1 cellular context compared by ENCODE assay signal in the genomic region with DNA sequence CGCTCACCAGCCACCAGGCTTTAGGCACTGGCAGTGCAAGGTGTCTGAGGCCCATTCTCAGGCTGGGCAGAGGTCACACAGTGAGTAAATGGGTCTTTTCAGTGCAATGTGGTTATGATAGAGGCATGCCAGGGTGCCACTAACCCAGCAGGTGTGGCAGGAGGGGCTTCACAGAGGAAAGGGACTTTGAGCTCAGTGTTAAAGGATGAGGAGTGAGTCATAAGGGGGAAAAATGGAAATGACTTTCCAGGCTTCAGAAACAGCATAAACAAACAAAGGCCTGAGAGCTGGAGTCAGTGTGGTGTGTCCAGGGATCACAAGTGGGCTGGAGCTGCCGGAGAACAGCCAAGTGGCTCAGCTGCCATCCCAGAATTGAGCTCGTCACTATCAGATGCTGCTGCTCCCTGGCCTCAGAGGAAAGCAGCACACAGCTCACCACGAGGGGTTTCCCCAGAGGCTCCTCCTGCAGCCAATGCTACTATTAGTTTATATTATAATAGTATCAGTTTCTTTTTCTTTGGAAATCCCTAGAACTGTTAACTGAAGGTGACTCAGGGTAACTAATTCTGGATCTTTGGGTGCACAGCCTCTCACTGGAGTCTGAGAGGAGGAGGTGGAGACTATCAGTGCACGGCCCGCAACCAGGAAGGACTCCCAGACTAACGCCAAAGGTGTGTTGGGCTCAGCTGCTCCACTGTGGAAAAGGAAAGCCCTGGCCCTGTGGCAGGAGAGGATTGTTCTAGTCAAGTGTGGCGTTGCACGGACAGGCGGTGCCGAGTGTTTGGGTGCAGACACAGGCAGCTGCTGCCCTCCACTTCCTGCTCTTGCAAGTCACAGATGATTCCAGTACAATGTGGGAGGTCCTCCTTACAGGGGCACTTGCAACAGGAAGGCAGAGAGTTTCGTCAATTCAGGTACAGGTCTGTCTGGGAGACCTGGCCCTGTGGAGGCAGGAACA.
TF ChIP-seq lines count a peak whose summit lies in the region.

No MANE protein-coding gene starts in this region.

TF ChIP-seq in HepG2, 621 proteins besides CTCF, POLR2A, EP300 and RAD21 (continued from another document and continues in another):
- TF ChIP-seq ZNF552 (CRISPR knock-in tag; IDR thresholded peaks at IDR 0.05; ENCODE audit: borderline replicate concordance) (peak; percentile 68; the same call in 1 of the 2 replicates), PHF21A (CRISPR knock-in tag; IDR thresholded peaks at IDR 0.05) (peak; percentile 51; the same call in 1 of the 2 replicates), SNAI1 (CRISPR knock-in tag; IDR thresholded peaks at IDR 0.05; ENCODE audit: borderline replicate concordance) (no peak), AGO1 (IDR thresholded peaks at IDR 0.05; ENCODE audit: low read depth, low read length, poor library complexity, severe bottlenecking) (no peak), MAF1 (CRISPR knock-in tag; IDR thresholded peaks at IDR 0.05; ENCODE audit: borderline replicate concordance) (no peak), SMARCE1 (IDR thresholded peaks at IDR 0.05; ENCODE audit: borderline replicate concordance) (no peak), ZSCAN29 (CRISPR knock-in tag; conservative IDR thresholded peaks at IDR 0.05) (peak; percentile 80), SSRP1 (CRISPR knock-in tag; IDR thresholded peaks at IDR 0.05) (0 out of 2 replicates have a peak, but pooled peaks have one; percentile 22), POGZ (CRISPR knock-in tag; IDR thresholded peaks at IDR 0.05) (no peak), ZKSCAN8 (CRISPR knock-in tag; IDR thresholded peaks at IDR 0.05; ENCODE audit: borderline replicate concordance) (no peak), TP53 (CRISPR knock-in tag; conservative IDR thresholded peaks at IDR 0.05) (no peak), NCOA2 (CRISPR knock-in tag; IDR thresholded peaks at IDR 0.05) (no peak), ZNF329 (CRISPR knock-in tag; IDR thresholded peaks at IDR 0.05; ENCODE audit: low read depth) (no peak), SNRNP70 (IDR thresholded peaks at IDR 0.05; ENCODE audit: low read depth, low read length) (no peak), TBX2 (CRISPR knock-in tag; IDR thresholded peaks at IDR 0.05; ENCODE audit: borderline replicate concordance) (peak; percentile 44; the same call in 1 of the 2 replicates), YEATS2 (CRISPR knock-in tag; IDR thresholded peaks at IDR 0.05; ENCODE audit: borderline replicate concordance) (no peak), BRCA1 (CRISPR knock-in tag; IDR thresholded peaks at IDR 0.05) (no peak), KDM4B (CRISPR knock-in tag; IDR thresholded peaks at IDR 0.05) (no peak), NR2F2 (IDR thresholded peaks at IDR 0.05; ENCODE audit: borderline replicate concordance, low read depth) (no peak), THYN1 (CRISPR knock-in tag; IDR thresholded peaks at IDR 0.05; ENCODE audit: borderline replicate concordance, low read depth) (no peak), ZNF614 (CRISPR knock-in tag; IDR thresholded peaks at IDR 0.05; ENCODE audit: borderline replicate concordance) (0 out of 2 replicates have a peak, but pooled peaks have one; percentile 46), ZNF703 (CRISPR knock-in tag; IDR thresholded peaks at IDR 0.05; ENCODE audit: borderline replicate concordance) (no peak), ZNF746 (CRISPR knock-in tag; IDR thresholded peaks at IDR 0.05) (no peak), U2AF1 (optimal IDR thresholded peaks at IDR 0.05; ENCODE audit: low read depth, low read length) (no peak), ZNF451 (CRISPR knock-in tag; IDR thresholded peaks at IDR 0.05) (no peak), ZSCAN20 (CRISPR knock-in tag; IDR thresholded peaks at IDR 0.05; ENCODE audit: borderline replicate concordance) (no peak), ZNF136 (CRISPR knock-in tag; IDR thresholded peaks at IDR 0.05; ENCODE audit: low read depth) (no peak), ISX (CRISPR knock-in tag; conservative IDR thresholded peaks at IDR 0.05) (no peak), CHD2 (IDR thresholded peaks at IDR 0.05; ENCODE audit: low read depth, low read length) (no peak)
- TF ChIP-seq, protein P1, sequence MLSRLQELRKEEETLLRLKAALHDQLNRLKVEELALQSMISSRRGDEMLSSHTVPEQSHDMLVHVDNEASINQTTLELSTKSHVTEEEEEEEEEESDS (CRISPR knock-in tag; IDR thresholded peaks at IDR 0.05; ENCODE audit: borderline replicate concordance), result no peak
- TF ChIP-seq, protein P2, sequence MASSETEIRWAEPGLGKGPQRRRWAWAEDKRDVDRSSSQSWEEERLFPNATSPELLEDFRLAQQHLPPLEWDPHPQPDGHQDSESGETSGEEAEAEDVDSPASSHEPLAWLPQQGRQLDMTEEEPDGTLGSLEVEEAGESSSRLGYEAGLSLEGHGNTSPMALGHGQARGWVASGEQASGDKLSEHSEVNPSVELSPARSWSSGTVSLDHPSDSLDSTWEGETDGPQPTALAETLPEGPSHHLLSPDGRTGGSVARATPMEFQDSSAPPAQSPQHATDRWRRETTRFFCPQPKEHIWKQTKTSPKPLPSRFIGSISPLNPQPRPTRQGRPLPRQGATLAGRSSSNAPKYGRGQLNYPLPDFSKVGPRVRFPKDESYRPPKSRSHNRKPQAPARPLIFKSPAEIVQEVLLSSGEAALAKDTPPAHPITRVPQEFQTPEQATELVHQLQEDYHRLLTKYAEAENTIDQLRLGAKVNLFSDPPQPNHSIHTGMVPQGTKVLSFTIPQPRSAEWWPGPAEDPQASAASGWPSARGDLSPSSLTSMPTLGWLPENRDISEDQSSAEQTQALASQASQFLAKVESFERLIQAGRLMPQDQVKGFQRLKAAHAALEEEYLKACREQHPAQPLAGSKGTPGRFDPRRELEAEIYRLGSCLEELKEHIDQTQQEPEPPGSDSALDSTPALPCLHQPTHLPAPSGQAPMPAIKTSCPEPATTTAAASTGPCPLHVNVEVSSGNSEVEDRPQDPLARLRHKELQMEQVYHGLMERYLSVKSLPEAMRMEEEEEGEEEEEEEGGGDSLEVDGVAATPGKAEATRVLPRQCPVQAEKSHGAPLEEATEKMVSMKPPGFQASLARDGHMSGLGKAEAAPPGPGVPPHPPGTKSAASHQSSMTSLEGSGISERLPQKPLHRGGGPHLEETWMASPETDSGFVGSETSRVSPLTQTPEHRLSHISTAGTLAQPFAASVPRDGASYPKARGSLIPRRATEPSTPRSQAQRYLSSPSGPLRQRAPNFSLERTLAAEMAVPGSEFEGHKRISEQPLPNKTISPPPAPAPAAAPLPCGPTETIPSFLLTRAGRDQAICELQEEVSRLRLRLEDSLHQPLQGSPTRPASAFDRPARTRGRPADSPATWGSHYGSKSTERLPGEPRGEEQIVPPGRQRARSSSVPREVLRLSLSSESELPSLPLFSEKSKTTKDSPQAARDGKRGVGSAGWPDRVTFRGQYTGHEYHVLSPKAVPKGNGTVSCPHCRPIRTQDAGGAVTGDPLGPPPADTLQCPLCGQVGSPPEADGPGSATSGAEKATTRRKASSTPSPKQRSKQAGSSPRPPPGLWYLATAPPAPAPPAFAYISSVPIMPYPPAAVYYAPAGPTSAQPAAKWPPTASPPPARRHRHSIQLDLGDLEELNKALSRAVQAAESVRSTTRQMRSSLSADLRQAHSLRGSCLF (CRISPR knock-in tag; IDR thresholded peaks at IDR 0.05; ENCODE audit: borderline replicate concordance), result no peak
- TF ChIP-seq, protein P3, sequence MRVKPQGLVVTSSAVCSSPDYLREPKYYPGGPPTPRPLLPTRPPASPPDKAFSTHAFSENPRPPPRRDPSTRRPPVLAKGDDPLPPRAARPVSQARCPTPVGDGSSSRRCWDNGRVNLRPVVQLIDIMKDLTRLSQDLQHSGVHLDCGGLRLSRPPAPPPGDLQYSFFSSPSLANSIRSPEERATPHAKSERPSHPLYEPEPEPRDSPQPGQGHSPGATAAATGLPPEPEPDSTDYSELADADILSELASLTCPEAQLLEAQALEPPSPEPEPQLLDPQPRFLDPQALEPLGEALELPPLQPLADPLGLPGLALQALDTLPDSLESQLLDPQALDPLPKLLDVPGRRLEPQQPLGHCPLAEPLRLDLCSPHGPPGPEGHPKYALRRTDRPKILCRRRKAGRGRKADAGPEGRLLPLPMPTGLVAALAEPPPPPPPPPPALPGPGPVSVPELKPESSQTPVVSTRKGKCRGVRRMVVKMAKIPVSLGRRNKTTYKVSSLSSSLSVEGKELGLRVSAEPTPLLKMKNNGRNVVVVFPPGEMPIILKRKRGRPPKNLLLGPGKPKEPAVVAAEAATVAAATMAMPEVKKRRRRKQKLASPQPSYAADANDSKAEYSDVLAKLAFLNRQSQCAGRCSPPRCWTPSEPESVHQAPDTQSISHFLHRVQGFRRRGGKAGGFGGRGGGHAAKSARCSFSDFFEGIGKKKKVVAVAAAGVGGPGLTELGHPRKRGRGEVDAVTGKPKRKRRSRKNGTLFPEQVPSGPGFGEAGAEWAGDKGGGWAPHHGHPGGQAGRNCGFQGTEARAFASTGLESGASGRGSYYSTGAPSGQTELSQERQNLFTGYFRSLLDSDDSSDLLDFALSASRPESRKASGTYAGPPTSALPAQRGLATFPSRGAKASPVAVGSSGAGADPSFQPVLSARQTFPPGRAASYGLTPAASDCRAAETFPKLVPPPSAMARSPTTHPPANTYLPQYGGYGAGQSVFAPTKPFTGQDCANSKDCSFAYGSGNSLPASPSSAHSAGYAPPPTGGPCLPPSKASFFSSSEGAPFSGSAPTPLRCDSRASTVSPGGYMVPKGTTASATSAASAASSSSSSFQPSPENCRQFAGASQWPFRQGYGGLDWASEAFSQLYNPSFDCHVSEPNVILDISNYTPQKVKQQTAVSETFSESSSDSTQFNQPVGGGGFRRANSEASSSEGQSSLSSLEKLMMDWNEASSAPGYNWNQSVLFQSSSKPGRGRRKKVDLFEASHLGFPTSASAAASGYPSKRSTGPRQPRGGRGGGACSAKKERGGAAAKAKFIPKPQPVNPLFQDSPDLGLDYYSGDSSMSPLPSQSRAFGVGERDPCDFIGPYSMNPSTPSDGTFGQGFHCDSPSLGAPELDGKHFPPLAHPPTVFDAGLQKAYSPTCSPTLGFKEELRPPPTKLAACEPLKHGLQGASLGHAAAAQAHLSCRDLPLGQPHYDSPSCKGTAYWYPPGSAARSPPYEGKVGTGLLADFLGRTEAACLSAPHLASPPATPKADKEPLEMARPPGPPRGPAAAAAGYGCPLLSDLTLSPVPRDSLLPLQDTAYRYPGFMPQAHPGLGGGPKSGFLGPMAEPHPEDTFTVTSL (CRISPR knock-in tag; IDR thresholded peaks at IDR 0.05; ENCODE audit: borderline replicate concordance), result peak; percentile 70; the same call in 1 of the 2 replicates
- TF ChIP-seq, protein P4, sequence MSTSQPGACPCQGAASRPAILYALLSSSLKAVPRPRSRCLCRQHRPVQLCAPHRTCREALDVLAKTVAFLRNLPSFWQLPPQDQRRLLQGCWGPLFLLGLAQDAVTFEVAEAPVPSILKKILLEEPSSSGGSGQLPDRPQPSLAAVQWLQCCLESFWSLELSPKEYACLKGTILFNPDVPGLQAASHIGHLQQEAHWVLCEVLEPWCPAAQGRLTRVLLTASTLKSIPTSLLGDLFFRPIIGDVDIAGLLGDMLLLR (CRISPR knock-in tag; IDR thresholded peaks at IDR 0.05), result no peak
- TF ChIP-seq, protein P5, sequence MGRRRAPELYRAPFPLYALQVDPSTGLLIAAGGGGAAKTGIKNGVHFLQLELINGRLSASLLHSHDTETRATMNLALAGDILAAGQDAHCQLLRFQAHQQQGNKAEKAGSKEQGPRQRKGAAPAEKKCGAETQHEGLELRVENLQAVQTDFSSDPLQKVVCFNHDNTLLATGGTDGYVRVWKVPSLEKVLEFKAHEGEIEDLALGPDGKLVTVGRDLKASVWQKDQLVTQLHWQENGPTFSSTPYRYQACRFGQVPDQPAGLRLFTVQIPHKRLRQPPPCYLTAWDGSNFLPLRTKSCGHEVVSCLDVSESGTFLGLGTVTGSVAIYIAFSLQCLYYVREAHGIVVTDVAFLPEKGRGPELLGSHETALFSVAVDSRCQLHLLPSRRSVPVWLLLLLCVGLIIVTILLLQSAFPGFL (CRISPR knock-in tag; IDR thresholded peaks at IDR 0.05), result no peak
- TF ChIP-seq, protein P6, sequence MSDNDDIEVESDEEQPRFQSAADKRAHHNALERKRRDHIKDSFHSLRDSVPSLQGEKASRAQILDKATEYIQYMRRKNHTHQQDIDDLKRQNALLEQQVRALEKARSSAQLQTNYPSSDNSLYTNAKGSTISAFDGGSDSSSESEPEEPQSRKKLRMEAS (IDR thresholded peaks at IDR 0.05), result peak; percentile 33; the same call in 1 of the 2 replicates
- TF ChIP-seq, protein P7, sequence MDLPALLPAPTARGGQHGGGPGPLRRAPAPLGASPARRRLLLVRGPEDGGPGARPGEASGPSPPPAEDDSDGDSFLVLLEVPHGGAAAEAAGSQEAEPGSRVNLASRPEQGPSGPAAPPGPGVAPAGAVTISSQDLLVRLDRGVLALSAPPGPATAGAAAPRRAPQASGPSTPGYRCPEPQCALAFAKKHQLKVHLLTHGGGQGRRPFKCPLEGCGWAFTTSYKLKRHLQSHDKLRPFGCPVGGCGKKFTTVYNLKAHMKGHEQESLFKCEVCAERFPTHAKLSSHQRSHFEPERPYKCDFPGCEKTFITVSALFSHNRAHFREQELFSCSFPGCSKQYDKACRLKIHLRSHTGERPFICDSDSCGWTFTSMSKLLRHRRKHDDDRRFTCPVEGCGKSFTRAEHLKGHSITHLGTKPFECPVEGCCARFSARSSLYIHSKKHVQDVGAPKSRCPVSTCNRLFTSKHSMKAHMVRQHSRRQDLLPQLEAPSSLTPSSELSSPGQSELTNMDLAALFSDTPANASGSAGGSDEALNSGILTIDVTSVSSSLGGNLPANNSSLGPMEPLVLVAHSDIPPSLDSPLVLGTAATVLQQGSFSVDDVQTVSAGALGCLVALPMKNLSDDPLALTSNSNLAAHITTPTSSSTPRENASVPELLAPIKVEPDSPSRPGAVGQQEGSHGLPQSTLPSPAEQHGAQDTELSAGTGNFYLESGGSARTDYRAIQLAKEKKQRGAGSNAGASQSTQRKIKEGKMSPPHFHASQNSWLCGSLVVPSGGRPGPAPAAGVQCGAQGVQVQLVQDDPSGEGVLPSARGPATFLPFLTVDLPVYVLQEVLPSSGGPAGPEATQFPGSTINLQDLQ (CRISPR knock-in tag; IDR thresholded peaks at IDR 0.05), result 0 out of 2 replicates have a peak, but pooled peaks have one; percentile 23
